In the genomic region with DNA sequence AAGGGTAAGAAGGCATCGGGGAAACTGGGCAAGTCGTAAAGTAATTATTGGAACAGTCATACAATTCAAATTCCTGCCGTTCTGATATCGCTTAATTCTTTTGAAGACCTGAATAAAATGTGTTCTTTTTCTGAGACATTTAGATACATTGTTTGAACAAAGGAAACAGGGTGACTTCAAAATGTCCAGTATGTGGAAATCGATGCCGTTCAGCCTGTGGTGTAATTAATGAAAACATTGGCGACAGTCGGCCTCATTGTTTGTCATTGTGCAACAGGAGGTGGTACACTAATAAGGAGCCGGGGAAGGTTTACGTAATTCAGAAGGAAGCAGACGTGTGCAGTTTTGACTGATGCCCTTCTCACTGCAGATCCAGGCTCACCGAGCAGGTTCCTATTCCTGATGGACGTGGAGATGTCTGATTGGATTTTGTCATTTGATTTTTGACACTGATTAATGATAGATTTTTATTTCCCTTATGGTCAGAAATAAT, we compare ENCODE assay signal across 1 cellular context.
A peak's percentile ranks its signal among the peaks of the same experiment; 100 is the strongest.
TF ChIP-seq lines count a peak whose summit lies in the region.

No MANE protein-coding gene starts in this region.

TF ChIP-seq in HepG2, 621 proteins besides CTCF, POLR2A, EP300 and RAD21 (continued from another document and continues in another):
- TF ChIP-seq, protein P1, sequence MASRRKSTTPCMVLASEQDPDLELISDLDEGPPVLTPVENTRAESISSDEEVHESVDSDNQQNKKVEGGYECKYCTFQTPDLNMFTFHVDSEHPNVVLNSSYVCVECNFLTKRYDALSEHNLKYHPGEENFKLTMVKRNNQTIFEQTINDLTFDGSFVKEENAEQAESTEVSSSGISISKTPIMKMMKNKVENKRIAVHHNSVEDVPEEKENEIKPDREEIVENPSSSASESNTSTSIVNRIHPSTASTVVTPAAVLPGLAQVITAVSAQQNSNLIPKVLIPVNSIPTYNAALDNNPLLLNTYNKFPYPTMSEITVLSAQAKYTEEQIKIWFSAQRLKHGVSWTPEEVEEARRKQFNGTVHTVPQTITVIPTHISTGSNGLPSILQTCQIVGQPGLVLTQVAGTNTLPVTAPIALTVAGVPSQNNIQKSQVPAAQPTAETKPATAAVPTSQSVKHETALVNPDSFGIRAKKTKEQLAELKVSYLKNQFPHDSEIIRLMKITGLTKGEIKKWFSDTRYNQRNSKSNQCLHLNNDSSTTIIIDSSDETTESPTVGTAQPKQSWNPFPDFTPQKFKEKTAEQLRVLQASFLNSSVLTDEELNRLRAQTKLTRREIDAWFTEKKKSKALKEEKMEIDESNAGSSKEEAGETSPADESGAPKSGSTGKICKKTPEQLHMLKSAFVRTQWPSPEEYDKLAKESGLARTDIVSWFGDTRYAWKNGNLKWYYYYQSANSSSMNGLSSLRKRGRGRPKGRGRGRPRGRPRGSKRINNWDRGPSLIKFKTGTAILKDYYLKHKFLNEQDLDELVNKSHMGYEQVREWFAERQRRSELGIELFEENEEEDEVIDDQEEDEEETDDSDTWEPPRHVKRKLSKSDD (CRISPR knock-in tag; IDR thresholded peaks at IDR 0.05; ENCODE audit: low read depth), result peak; percentile 82; the same call in 1 of the 2 replicates
- TF ChIP-seq ISX (CRISPR knock-in tag; conservative IDR thresholded peaks at IDR 0.05), result 0 out of 2 replicates have a peak, but pooled peaks have one; percentile 17
- no peak for TF ChIP-seq MAFG (CRISPR knock-in tag; IDR thresholded peaks at IDR 0.05)
- no peak for TF ChIP-seq CENPT (CRISPR knock-in tag; IDR thresholded peaks at IDR 0.05; ENCODE audit: low read depth)
- TF ChIP-seq, protein P2, sequence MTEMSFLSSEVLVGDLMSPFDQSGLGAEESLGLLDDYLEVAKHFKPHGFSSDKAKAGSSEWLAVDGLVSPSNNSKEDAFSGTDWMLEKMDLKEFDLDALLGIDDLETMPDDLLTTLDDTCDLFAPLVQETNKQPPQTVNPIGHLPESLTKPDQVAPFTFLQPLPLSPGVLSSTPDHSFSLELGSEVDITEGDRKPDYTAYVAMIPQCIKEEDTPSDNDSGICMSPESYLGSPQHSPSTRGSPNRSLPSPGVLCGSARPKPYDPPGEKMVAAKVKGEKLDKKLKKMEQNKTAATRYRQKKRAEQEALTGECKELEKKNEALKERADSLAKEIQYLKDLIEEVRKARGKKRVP (CRISPR knock-in tag; IDR thresholded peaks at IDR 0.05), result peak in 1 of 2 experiments; percentile 92; a peak in 2 of 4 replicates
- peak; percentile 90 for TF ChIP-seq TARDBP (CRISPR knock-in tag; IDR thresholded peaks at IDR 0.05)
- TF ChIP-seq ZNF354B (CRISPR knock-in tag; IDR thresholded peaks at IDR 0.05), result no peak
- TF ChIP-seq GABPA (IDR thresholded peaks at IDR 0.05; ENCODE audit: low read depth, low read length), result no peak
- peak; percentile 23; the same call in 1 of the 2 replicates for TF ChIP-seq GABPA (CRISPR knock-in tag; IDR thresholded peaks at IDR 0.05; ENCODE audit: low read depth)
- TF ChIP-seq, protein P3, sequence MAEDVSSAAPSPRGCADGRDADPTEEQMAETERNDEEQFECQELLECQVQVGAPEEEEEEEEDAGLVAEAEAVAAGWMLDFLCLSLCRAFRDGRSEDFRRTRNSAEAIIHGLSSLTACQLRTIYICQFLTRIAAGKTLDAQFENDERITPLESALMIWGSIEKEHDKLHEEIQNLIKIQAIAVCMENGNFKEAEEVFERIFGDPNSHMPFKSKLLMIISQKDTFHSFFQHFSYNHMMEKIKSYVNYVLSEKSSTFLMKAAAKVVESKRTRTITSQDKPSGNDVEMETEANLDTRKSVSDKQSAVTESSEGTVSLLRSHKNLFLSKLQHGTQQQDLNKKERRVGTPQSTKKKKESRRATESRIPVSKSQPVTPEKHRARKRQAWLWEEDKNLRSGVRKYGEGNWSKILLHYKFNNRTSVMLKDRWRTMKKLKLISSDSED (CRISPR knock-in tag; IDR thresholded peaks at IDR 0.05), result no peak
- peak; percentile 8 for TF ChIP-seq YY1 (IDR thresholded peaks at IDR 0.05; ENCODE audit: insufficient read depth, insufficient replicate concordance, low read depth, low read length)
- TF ChIP-seq, protein P4, sequence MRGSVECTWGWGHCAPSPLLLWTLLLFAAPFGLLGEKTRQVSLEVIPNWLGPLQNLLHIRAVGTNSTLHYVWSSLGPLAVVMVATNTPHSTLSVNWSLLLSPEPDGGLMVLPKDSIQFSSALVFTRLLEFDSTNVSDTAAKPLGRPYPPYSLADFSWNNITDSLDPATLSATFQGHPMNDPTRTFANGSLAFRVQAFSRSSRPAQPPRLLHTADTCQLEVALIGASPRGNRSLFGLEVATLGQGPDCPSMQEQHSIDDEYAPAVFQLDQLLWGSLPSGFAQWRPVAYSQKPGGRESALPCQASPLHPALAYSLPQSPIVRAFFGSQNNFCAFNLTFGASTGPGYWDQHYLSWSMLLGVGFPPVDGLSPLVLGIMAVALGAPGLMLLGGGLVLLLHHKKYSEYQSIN (CRISPR knock-in tag; IDR thresholded peaks at IDR 0.05; ENCODE audit: borderline replicate concordance), result no peak
- TF ChIP-seq, protein P5, sequence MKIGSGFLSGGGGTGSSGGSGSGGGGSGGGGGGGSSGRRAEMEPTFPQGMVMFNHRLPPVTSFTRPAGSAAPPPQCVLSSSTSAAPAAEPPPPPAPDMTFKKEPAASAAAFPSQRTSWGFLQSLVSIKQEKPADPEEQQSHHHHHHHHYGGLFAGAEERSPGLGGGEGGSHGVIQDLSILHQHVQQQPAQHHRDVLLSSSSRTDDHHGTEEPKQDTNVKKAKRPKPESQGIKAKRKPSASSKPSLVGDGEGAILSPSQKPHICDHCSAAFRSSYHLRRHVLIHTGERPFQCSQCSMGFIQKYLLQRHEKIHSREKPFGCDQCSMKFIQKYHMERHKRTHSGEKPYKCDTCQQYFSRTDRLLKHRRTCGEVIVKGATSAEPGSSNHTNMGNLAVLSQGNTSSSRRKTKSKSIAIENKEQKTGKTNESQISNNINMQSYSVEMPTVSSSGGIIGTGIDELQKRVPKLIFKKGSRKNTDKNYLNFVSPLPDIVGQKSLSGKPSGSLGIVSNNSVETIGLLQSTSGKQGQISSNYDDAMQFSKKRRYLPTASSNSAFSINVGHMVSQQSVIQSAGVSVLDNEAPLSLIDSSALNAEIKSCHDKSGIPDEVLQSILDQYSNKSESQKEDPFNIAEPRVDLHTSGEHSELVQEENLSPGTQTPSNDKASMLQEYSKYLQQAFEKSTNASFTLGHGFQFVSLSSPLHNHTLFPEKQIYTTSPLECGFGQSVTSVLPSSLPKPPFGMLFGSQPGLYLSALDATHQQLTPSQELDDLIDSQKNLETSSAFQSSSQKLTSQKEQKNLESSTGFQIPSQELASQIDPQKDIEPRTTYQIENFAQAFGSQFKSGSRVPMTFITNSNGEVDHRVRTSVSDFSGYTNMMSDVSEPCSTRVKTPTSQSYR (CRISPR knock-in tag; IDR thresholded peaks at IDR 0.05; ENCODE audit: borderline replicate concordance), result peak; percentile 56; the same call in 1 of the 2 replicates
- TF ChIP-seq SMAD3 (CRISPR knock-in tag; IDR thresholded peaks at IDR 0.05), result peak; percentile 88; the same call in 1 of the 2 replicates
- TF ChIP-seq ZNF644 (CRISPR knock-in tag; IDR thresholded peaks at IDR 0.05; ENCODE audit: low read depth), result peak; percentile 38; the same call in 1 of the 2 replicates
- peak; percentile 43; the same call in 1 of the 2 replicates for TF ChIP-seq GABPB1 (CRISPR knock-in tag; IDR thresholded peaks at IDR 0.05)
- TF ChIP-seq SMAD1 (CRISPR knock-in tag; IDR thresholded peaks at IDR 0.05; ENCODE audit: borderline replicate concordance, low read depth), result no peak
- TF ChIP-seq ZNF337 (CRISPR knock-in tag; IDR thresholded peaks at IDR 0.05; ENCODE audit: borderline replicate concordance, low read depth), result no peak
- peak; percentile 71; the same call in 1 of the 2 replicates for TF ChIP-seq SRF (IDR thresholded peaks at IDR 0.05; ENCODE audit: low read depth, low read length)
- no peak for TF ChIP-seq POLR2AphosphoS2 (IDR thresholded peaks at IDR 0.05; ENCODE audit: low read depth, low read length)
- 0 out of 2 replicates have a peak, but pooled peaks have one; percentile 20 for TF ChIP-seq MEF2D (CRISPR knock-in tag; IDR thresholded peaks at IDR 0.05)
- peak; percentile 61 for TF ChIP-seq ZSCAN21 (CRISPR knock-in tag; IDR thresholded peaks at IDR 0.05; ENCODE audit: borderline replicate concordance)
- TF ChIP-seq ZFX (CRISPR knock-in tag; IDR thresholded peaks at IDR 0.05; ENCODE audit: low read depth), result peak; percentile 23; the same call in 1 of the 2 replicates
- TF ChIP-seq ZSCAN22 (CRISPR knock-in tag; IDR thresholded peaks at IDR 0.05), result no peak
- peak; percentile 99 for TF ChIP-seq SOX5 (CRISPR knock-in tag; IDR thresholded peaks at IDR 0.05; ENCODE audit: borderline replicate concordance)
- peak; percentile 92 for TF ChIP-seq DPF2 (CRISPR knock-in tag; IDR thresholded peaks at IDR 0.05; ENCODE audit: borderline replicate concordance, low read depth)
- peak; percentile 90 for TF ChIP-seq MIER3 (CRISPR knock-in tag; IDR thresholded peaks at IDR 0.05; ENCODE audit: borderline replicate concordance)
- no peak for TF ChIP-seq EEA1 (CRISPR knock-in tag; IDR thresholded peaks at IDR 0.05; ENCODE audit: borderline replicate concordance)
- TF ChIP-seq HMG20B (CRISPR knock-in tag; conservative IDR thresholded peaks at IDR 0.05), result peak; percentile 62; the same call in 1 of the 2 replicates
- TF ChIP-seq, protein P6, sequence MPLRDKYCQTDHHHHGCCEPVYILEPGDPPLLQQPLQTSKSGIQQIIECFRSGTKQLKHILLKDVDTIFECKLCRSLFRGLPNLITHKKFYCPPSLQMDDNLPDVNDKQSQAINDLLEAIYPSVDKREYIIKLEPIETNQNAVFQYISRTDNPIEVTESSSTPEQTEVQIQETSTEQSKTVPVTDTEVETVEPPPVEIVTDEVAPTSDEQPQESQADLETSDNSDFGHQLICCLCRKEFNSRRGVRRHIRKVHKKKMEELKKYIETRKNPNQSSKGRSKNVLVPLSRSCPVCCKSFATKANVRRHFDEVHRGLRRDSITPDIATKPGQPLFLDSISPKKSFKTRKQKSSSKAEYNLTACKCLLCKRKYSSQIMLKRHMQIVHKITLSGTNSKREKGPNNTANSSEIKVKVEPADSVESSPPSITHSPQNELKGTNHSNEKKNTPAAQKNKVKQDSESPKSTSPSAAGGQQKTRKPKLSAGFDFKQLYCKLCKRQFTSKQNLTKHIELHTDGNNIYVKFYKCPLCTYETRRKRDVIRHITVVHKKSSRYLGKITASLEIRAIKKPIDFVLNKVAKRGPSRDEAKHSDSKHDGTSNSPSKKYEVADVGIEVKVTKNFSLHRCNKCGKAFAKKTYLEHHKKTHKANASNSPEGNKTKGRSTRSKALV (CRISPR knock-in tag; IDR thresholded peaks at IDR 0.05), result 0 out of 2 replicates have a peak, but pooled peaks have one; percentile 31
- peak; percentile 99 for TF ChIP-seq GATAD2A (CRISPR knock-in tag; IDR thresholded peaks at IDR 0.05)
- TF ChIP-seq, protein P7, sequence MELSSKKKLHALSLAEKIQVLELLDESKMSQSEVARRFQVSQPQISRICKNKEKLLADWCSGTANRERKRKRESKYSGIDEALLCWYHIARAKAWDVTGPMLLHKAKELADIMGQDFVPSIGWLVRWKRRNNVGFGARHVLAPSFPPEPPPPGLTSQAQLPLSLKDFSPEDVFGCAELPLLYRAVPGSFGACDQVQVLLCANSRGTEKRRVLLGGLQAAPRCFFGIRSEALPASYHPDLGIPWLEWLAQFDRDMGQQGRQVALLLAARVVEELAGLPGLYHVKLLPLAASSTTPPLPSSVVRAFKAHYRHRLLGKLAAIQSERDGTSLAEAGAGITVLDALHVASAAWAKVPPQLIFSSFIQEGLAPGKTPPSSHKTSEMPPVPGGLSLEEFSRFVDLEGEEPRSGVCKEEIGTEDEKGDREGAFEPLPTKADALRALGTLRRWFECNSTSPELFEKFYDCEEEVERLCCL (CRISPR knock-in tag; IDR thresholded peaks at IDR 0.05; ENCODE audit: borderline replicate concordance), result no peak
- TF ChIP-seq CCDC6 (CRISPR knock-in tag; IDR thresholded peaks at IDR 0.05), result 0 out of 2 replicates have a peak, but pooled peaks have one; percentile 8
- no peak for TF ChIP-seq PAX8 (CRISPR knock-in tag; IDR thresholded peaks at IDR 0.05; ENCODE audit: borderline replicate concordance)
- peak; percentile 46; the same call in 1 of the 2 replicates for TF ChIP-seq ZNF614 (CRISPR knock-in tag; IDR thresholded peaks at IDR 0.05; ENCODE audit: borderline replicate concordance)
- TF ChIP-seq ZNF891 (CRISPR knock-in tag; IDR thresholded peaks at IDR 0.05), result no peak
- TF ChIP-seq, protein P8, sequence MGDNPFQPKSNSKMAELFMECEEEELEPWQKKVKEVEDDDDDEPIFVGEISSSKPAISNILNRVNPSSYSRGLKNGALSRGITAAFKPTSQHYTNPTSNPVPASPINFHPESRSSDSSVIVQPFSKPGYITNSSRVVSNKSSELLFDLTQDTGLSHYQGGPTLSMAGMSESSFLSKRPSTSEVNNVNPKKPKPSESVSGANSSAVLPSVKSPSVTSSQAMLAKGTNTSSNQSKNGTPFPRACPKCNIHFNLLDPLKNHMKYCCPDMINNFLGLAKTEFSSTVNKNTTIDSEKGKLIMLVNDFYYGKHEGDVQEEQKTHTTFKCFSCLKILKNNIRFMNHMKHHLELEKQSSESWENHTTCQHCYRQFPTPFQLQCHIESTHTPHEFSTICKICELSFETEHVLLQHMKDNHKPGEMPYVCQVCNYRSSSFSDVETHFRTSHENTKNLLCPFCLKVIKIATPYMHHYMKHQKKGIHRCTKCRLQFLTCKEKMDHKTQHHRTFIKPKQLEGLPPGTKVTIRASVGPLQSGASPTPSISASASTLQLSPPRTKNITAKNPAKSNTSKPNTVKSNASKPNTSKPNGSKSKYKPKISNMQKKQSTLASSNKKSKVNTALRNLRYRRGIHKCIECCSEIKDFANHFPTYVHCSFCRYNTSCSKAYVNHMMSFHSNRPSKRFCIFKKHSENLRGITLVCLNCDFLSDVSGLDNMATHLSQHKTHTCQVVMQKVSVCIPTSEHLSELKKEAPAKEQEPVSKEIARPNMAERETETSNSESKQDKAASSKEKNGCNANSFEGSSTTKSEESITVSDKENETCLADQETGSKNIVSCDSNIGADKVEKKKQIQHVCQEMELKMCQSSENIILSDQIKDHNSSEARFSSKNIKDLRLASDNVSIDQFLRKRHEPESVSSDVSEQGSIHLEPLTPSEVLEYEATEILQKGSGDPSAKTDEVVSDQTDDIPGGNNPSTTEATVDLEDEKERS (CRISPR knock-in tag; IDR thresholded peaks at IDR 0.05), result peak; percentile 71
- peak; percentile 37 for TF ChIP-seq ASH2L (IDR thresholded peaks at IDR 0.05; ENCODE audit: insufficient read length, low read depth, low read length)
- no peak for TF ChIP-seq SAFB2 (CRISPR knock-in tag; IDR thresholded peaks at IDR 0.05; ENCODE audit: borderline replicate concordance, low read depth)
